16 cellular contexts compared by ENCODE assay signal in genomic region chr5:76305264-76305663, GRCh38.
A peak's percentile ranks its signal among the peaks of the same experiment; 100 is the strongest.
DNase-seq lines count a peak whose midpoint lies in the region; ATAC-seq, FAIRE-seq and TF ChIP-seq lines count a peak whose summit lies in the region.
"Had no signal": no experiment of that assay in that cellular context is flagged by ENCODE, and none has a peak within 500 bp of the region (broad histone marks: within the 10 kb centered on the region; RNA-seq: fewer than 3 reads in every experiment).

No MANE protein-coding gene starts in this region.

- TF ChIP-seq EP300 in A549 (IDR thresholded peaks at IDR 0.05) (no peak), esophagus muscularis mucosa (IDR thresholded peaks at IDR 0.05) (no peak)

- CTCF ChIA-PET in A549 (lab: Yijun Ruan, JAX): interaction anchor here (1.7 kb wide), 1 partner anchor 12 kb away, joined by 7 read pairs; no protein-coding TSS in a partner anchor

- H3K4me3 ChIP-seq in A549 (no peak overlapping the region), esophagus muscularis mucosa (no peak overlapping the region)

- H3K9me3 ChIP-seq in A549 (no peaks in the 10 kb centered on the region), esophagus muscularis mucosa (no peaks in the 10 kb centered on the region)

- H3K4me2 ChIP-seq in A549: no peak overlapping the region

- no peaks in the 10 kb centered on the region for H3K36me3 ChIP-seq in esophagus muscularis mucosa
- H3K36me3 ChIP-seq: brain microvascular endothelial cell had no signal

- H3K27ac ChIP-seq in A549: no peak overlapping the region
- peak overlapping the region in 1 of 4 donors; percentile 6 for H3K27ac ChIP-seq in esophagus muscularis mucosa (replicated peaks in 1 of 4)
- H3K27ac ChIP-seq: brain microvascular endothelial cell had no signal

- H3K4me1 ChIP-seq in A549 (no peaks in the 10 kb centered on the region), esophagus muscularis mucosa (no peaks in the 10 kb centered on the region)

- no peak for FAIRE-seq in A549 (lab: Jason Lieb, UNC)
- FAIRE-seq: A204.1 had no signal

- no peak for TF ChIP-seq RAD21 in A549 (conservative IDR thresholded peaks at IDR 0.05 in 1 of 2, IDR thresholded peaks at IDR 0.05 in 1 of 2)

- ATAC-seq in A549 (no peak), left lobe of liver (peak; percentile 24), HG03565 (IDR thresholded peaks at IDR 0.05; ENCODE audit: unreplicated experiment) (no peak)

- no peak for DNase-seq in A549 (ENCODE audit: low read depth in 1 of 2, low spot score in 1 of 2)
- DNase-seq in MV-4-11 (lab: John Stamatoyannopoulos, UW): peak; percentile 83
- DNase-seq in amniotic epithelial cell (ENCODE audit: low read depth): peak; percentile 9
- no peak for DNase-seq in left lobe of liver (ENCODE audit: low spot score)
- no peak for DNase-seq in esophagus muscularis mucosa (ENCODE audit: extremely low spot score)
- DNase-seq in ecto neural progenitor cell (ENCODE audit: low spot score): no peak
- no peak for DNase-seq in activated naive CD4-positive, alpha-beta T cell treated with anti-CD3 and anti-CD28 coated beads, Interleukin-2, amount 50 U/mL, for 16 hours
- DNase-seq: activated CD4-positive, alpha-beta T cell treated with anti-CD3 and anti-CD28 coated beads for 4 hours; brain microvascular endothelial cell; CD4-positive, alpha-beta memory T cell; DND-41; effector CD4-positive, alpha-beta T cell; NCI-H2081 treated with DMSO at 0.1 percent for 48 hours; stimulated activated CD4-positive, alpha-beta T cell treated with anti-CD3 and anti-CD28 coated beads, Interleukin-4, amount 100 ng/mL, for 24 hours had no signal

- WGBS in A549 (ENCODE audit: missing lambda C conversion rate): 19% methylated on average over 2 of the region's 2 CpGs
- 62% methylated on average over 2 of the region's 2 CpGs for WGBS in esophagus muscularis mucosa

- TF ChIP-seq CTCF in A549 (IDR thresholded peaks at IDR 0.05) (no peak), esophagus muscularis mucosa (IDR thresholded peaks at IDR 0.05) (no peak)

- POLR2A ChIA-PET in A549 (lab: Yijun Ruan, JAX): no interaction called here

- TF ChIP-seq POLR2A in A549 (IDR thresholded peaks at IDR 0.05; ENCODE audit: low read length) (no peak), esophagus muscularis mucosa (IDR thresholded peaks at IDR 0.05; ENCODE audit: low read depth) (no peak)

- no peaks in the 10 kb centered on the region for H3K27me3 ChIP-seq in esophagus muscularis mucosa
- H3K27me3 ChIP-seq: brain microvascular endothelial cell had no signal

- intact Hi-C loops in esophagus muscularis mucosa (cut with DNase I): no loop called here

TF ChIP-seq in A549, 52 proteins besides CTCF, POLR2A, EP300 and RAD21:
- no peak for TF ChIP-seq BHLHE40 (IDR thresholded peaks at IDR 0.05; ENCODE audit: low read depth, low read length)
- no peak for TF ChIP-seq MAFK (IDR thresholded peaks at IDR 0.05; ENCODE audit: partially characterized antibody)
- peak; percentile 17 to 52; a peak in 1 of 4 replicates for TF ChIP-seq CEBPB (IDR thresholded peaks at IDR 0.05)
- no peak for TF ChIP-seq HEYL (CRISPR knock-in tag; IDR thresholded peaks at IDR 0.05)
TF ChIP-seq in A549: peak in this region for 1.

Comparison
In these comparisons a context has a peak if more than half of its experiments do, and no peak if none do; other contexts are left out.
1. DNase-seq: peak in MV-4-11 (single experiment) and amniotic epithelial cell (single experiment); none in A549 (0 of 2), left lobe of liver (single experiment), esophagus muscularis mucosa (single experiment), ecto neural progenitor cell (single experiment) and activated naive CD4-positive, alpha-beta T cell treated with anti-CD3 and anti-CD28 coated beads, Interleukin-2, amount 50 U/mL, for 16 hours (single experiment).